ENCODE assay signal across 1 cellular context in genomic region chr16:2603165-2604015, GRCh38.
TF ChIP-seq lines count a peak whose summit lies in the region.

No MANE protein-coding gene starts in this region.

TF ChIP-seq in GM12878, 131 proteins besides CTCF, POLR2A, EP300 and RAD21 (continued from another document and continues in another):
- TF ChIP-seq NKRF (conservative IDR thresholded peaks at IDR 0.05) (peak; percentile 88), RB1 (IDR thresholded peaks at IDR 0.05; ENCODE audit: borderline replicate concordance) (peak; percentile 89; the same call in 1 of the 2 replicates), IRF4 (IDR thresholded peaks at IDR 0.05; ENCODE audit: low read depth, low read length) (peak; percentile 86), MLLT1 (IDR thresholded peaks at IDR 0.05) (peak; percentile 86), GATAD2B (conservative IDR thresholded peaks at IDR 0.05; ENCODE audit: low read depth) (no peak; the same call in none of the 2 replicates), POLR2AphosphoS2 (IDR thresholded peaks at IDR 0.05; ENCODE audit: low read depth, low read length) (peak; percentile 98), SUPT20H (IDR thresholded peaks at IDR 0.05; ENCODE audit: borderline replicate concordance, control insufficient read depth, low read depth, low read length) (no peak), EED (IDR thresholded peaks at IDR 0.05; ENCODE audit: low read depth) (peak; percentile 55; the same call in 1 of the 2 replicates), IKZF1 (conservative IDR thresholded peaks at IDR 0.05) (peak; percentile 94), BHLHE40 (IDR thresholded peaks at IDR 0.05; ENCODE audit: borderline replicate concordance in 1 of 2, low read depth in 2 of 2, low read length in 1 of 2) (peak; percentile 68 to 75; a peak in 3 of 4 replicates), FOS (IDR thresholded peaks at IDR 0.05; ENCODE audit: borderline replicate concordance, extremely low read depth, insufficient read length) (no peak), ZZZ3 (IDR thresholded peaks at IDR 0.05; ENCODE audit: control insufficient read depth, insufficient read length, low read depth) (no peak), SMAD1 (IDR thresholded peaks at IDR 0.05; ENCODE audit: low read depth, partially characterized antibody) (peak; percentile 76), E2F8 (IDR thresholded peaks at IDR 0.05; ENCODE audit: low read depth, partially characterized antibody) (peak; percentile 98), IRF3 (IDR thresholded peaks at IDR 0.05) (no peak), TARDBP (IDR thresholded peaks at IDR 0.05; ENCODE audit: borderline replicate concordance) (peak; percentile 86; the same call in 1 of the 2 replicates), ZNF687 (IDR thresholded peaks at IDR 0.05) (peak; percentile 82), PAX8 (IDR thresholded peaks at IDR 0.05) (no peak), RUNX3 (IDR thresholded peaks at IDR 0.05; ENCODE audit: low read length) (peak; percentile 86), RELA (IDR thresholded peaks at IDR 0.05; ENCODE audit: borderline replicate concordance, partially characterized antibody) (peak; percentile 81), RFX5 (IDR thresholded peaks at IDR 0.05; ENCODE audit: low read depth, low read length) (peak; percentile 57; the same call in 1 of the 2 replicates), SMC3 (IDR thresholded peaks at IDR 0.05; ENCODE audit: borderline replicate concordance, low read length) (no peak; the same call in 1 of the 2 replicates), NR2C2 (IDR thresholded peaks at IDR 0.05; ENCODE audit: borderline replicate concordance, control insufficient read depth, insufficient read length, low read depth) (no peak), BRCA1 (IDR thresholded peaks at IDR 0.05; ENCODE audit: low read depth, low read length) (no peak), MTA3 (IDR thresholded peaks at IDR 0.05; ENCODE audit: borderline replicate concordance, low read length) (peak; percentile 88; the same call in 1 of the 2 replicates), IKZF2 (IDR thresholded peaks at IDR 0.05) (peak; percentile 37 to 70), SREBF2 (IDR thresholded peaks at IDR 0.05; ENCODE audit: low read length) (peak; percentile 79), IRF5 (IDR thresholded peaks at IDR 0.05; ENCODE audit: borderline replicate concordance) (no peak), CHD2 (IDR thresholded peaks at IDR 0.05; ENCODE audit: borderline replicate concordance, low read depth, low read length) (peak; percentile 84), SIN3A (IDR thresholded peaks at IDR 0.05; ENCODE audit: low read depth, low read length) (peak; percentile 96), ETV6 (conservative IDR thresholded peaks at IDR 0.05 in 1 of 2, IDR thresholded peaks at IDR 0.05 in 1 of 2; ENCODE audit: borderline replicate concordance in 1 of 2, low read depth in 1 of 2) (peak in 1 of 2 experiments; percentile 65; a peak in 2 of 4 replicates), RAD51 (IDR thresholded peaks at IDR 0.05) (peak; percentile 96), TCF3 (IDR thresholded peaks at IDR 0.05; ENCODE audit: borderline replicate concordance, insufficient read depth, low read depth, low read length) (peak; percentile 45; the same call in 1 of the 2 replicates), HSF1 (IDR thresholded peaks at IDR 0.05; ENCODE audit: low read depth, low read length) (no peak), KAT2A (conservative IDR thresholded peaks at IDR 0.05; ENCODE audit: control insufficient read depth, low read depth, low read length) (no peak), USF1 (IDR thresholded peaks at IDR 0.05; ENCODE audit: borderline replicate concordance, extremely low read length, insufficient read depth, low read depth, low read length) (peak; percentile 94), PBX3 (IDR thresholded peaks at IDR 0.05; ENCODE audit: insufficient replicate concordance, low read depth, low read length) (no peak)
